8 cellular contexts compared by ENCODE assay signal in genomic region chr12:123533672-123534643, GRCh38. TPM values are rescaled to one million over a fixed set of nuclear protein-coding genes. Genes with fewer than 3 reads are reported as not detected.
A peak's percentile ranks its signal among the peaks of the same experiment; 100 is the strongest.
DNase-seq lines count a peak whose midpoint lies in the region; ATAC-seq, FAIRE-seq and TF ChIP-seq lines count a peak whose summit lies in the region.

Gene RILPL1, minus strand, starts transcription at chr12:123533719. Its CDS starts 237 bp downstream, at chr12:123533482.

- no peaks in the 10 kb centered on the region for H3K36me3 ChIP-seq in ascending aorta
- H3K36me3 ChIP-seq in right atrium auricular region: peaks cover 5% of the 10 kb centered on the region

- peak; percentile 11 to 41 (median 22) for TF ChIP-seq CTCF in ascending aorta (IDR thresholded peaks at IDR 0.05)
- TF ChIP-seq CTCF in right atrium auricular region (IDR thresholded peaks at IDR 0.05): peak; percentile 31 to 49

- FAIRE-seq in GM12892 (lab: Jason Lieb, UNC): no peak

- peak within 1 kb of the TSS; percentile 89 to 93 for H3K4me3 ChIP-seq in ascending aorta
- peak within 1 kb of the TSS; percentile 73 to 75 for H3K4me3 ChIP-seq in right atrium auricular region

- H3K27me3 ChIP-seq in ascending aorta: no peaks in the 10 kb centered on the region
- H3K27me3 ChIP-seq in right atrium auricular region: no peaks in the 10 kb centered on the region

- no peaks in the 10 kb centered on the region for H3K9me3 ChIP-seq in ascending aorta
- H3K9me3 ChIP-seq in right atrium auricular region: no peaks in the 10 kb centered on the region

- intact Hi-C loops in ascending aorta (cut with DNase I): loop anchor here (1.0 to 5.0 kb wide), 5 partner anchors 15 to 172 kb away; partner anchors contain the start of genes RILPL2, SBNO1 and TMED2
- intact Hi-C loops in posterior vena cava (cut with DNase I): no loop called here

- TF ChIP-seq POLR2A in GM12892 (IDR thresholded peaks at IDR 0.05; ENCODE audit: low read depth, low read length): no peak

- peak; percentile 61 for DNase-seq in GM12892 (ENCODE audit: insufficient read length)
- peak; percentile 28 for DNase-seq in T follicular helper cell (ENCODE audit: low read depth)
- peak in 1 of 2 donors; percentile 68 for DNase-seq in ascending aorta (ENCODE audit: low spot score in 2 of 2)
- peak; percentile 71 for DNase-seq in right atrium auricular region (ENCODE audit: low spot score)
- DNase-seq in posterior vena cava (ENCODE audit: low spot score): peak; percentile 89
- no peak for DNase-seq in NCI-H2081 treated with DMSO at 0.1 percent for 48 hours (lab: John Stamatoyannopoulos, UW)

- ATAC-seq in HG03520 (IDR thresholded peaks at IDR 0.05; ENCODE audit: unreplicated experiment): peak; percentile 50
- no peak for ATAC-seq in GM18520 (IDR thresholded peaks at IDR 0.05; ENCODE audit: unreplicated experiment)

- H3K4me1 ChIP-seq in ascending aorta (peaks cover 0 to 22% of the 10 kb centered on the region in 2 donors), right atrium auricular region (peaks cover 0 to 38% of the 10 kb centered on the region in 2 donors)

- H3K27ac ChIP-seq in ascending aorta: peak within 1 kb of the TSS; percentile 87 to 95
- H3K27ac ChIP-seq in right atrium auricular region: peak within 1 kb of the TSS; percentile 91 to 95

RNA-seq across cellular contexts. Expression of gene RILPL1, which starts in this region (rescaled TPM):
- polyA plus RNA-seq in GM12892 (2012; ENCODE audit: missing spikeins): 1.3 TPM
- total RNA-seq in ascending aorta (1.5 TPM), right atrium auricular region (100 to 1,000 TPM in 1 of 2 donors, 10 to 100 TPM in 1; 93.1 to 130 TPM), posterior vena cava (10 to 100 TPM; 20.7 to 23.4 TPM)
